ENCODE assay signal across 19 cellular contexts in genomic region chr4:112840619-112841018, GRCh38.
DNase-seq lines count a peak whose midpoint lies in the region; ATAC-seq, FAIRE-seq and TF ChIP-seq lines count a peak whose summit lies in the region.
"Had no signal": no experiment of that assay in that cellular context is flagged by ENCODE, and none has a peak within 500 bp of the region (broad histone marks: within the 10 kb centered on the region; RNA-seq: fewer than 3 reads in every experiment).

No MANE protein-coding gene starts in this region.

- H3K4me3 Mint-ChIP-seq in HFFc6: no peak overlapping the region
- no peak overlapping the region for H3K4me3 Mint-ChIP-seq in stimulated activated naive B cell treated with anti-CD40 and anti-IgM and Interleukin-4, amounts not matched to agents 10 μg/mL and 1 μg/mL and 100 μg/mL, for 72 hours
- H3K4me3 Mint-ChIP-seq: CD4-positive, CD25-positive, alpha-beta regulatory T cell; CD8-positive, alpha-beta memory T cell had no signal

- H2AK5ac ChIP-seq in mesenchymal stem cell (ENCODE audit: low read length, severe bottlenecking): no peak overlapping the region

- H3K36me3 ChIP-seq in K562 (ENCODE audit: control insufficient read depth, insufficient read depth, low read length) (no peaks in the 10 kb centered on the region), mesenchymal stem cell (ENCODE audit: control insufficient read depth in 1 of 2, insufficient read depth in 2 of 2, low read depth in 1 of 2, low read length in 2 of 2) (no peaks in the 10 kb centered on the region), kidney (ENCODE audit: control insufficient read depth in 1 of 2, insufficient read depth in 2 of 2, low read length in 2 of 2) (no peaks in the 10 kb centered on the region)
- H3K36me3 ChIP-seq in effector memory CD4-positive, alpha-beta T cell (ENCODE audit: control insufficient read depth, insufficient read depth, low read length): no peaks in the 10 kb centered on the region
- H3K36me3 ChIP-seq: BE2C had no signal

- no peak for DNase-seq in HFFc6
- DNase-seq in K562 (ENCODE audit: extremely low read depth in 1 of 4, low spot score in 3 of 4): no peak
- DNase-seq in mesenchymal stem cell: no peak
- DNase-seq in kidney: no peak
- no peak for DNase-seq in effector memory CD4-positive, alpha-beta T cell
- no peak for DNase-seq in stimulated activated naive B cell treated with anti-CD40 and anti-IgM and Interleukin-4, amounts not matched to agents 10 μg/mL and 1 μg/mL and 100 μg/mL, for 72 hours
- DNase-seq: BE2C; C1 segment of cervical spinal cord; CD4-positive, CD25-positive, alpha-beta regulatory T cell; CD8-positive, alpha-beta memory T cell; COR-L47; DMS 273 treated with DMSO at 0.1 percent for 48 hours; DMS53; DND-41; KBM-7 had no signal

- H3K4me1 Mint-ChIP-seq in HFFc6 (ENCODE audit: low read depth): peaks cover 19% of the 10 kb centered on the region; the same call in 1 of the 2 replicates
- no peaks in the 10 kb centered on the region for H3K4me1 Mint-ChIP-seq in stimulated activated naive B cell treated with anti-CD40 and anti-IgM and Interleukin-4, amounts not matched to agents 10 μg/mL and 1 μg/mL and 100 μg/mL, for 72 hours
- H3K4me1 Mint-ChIP-seq: CD4-positive, CD25-positive, alpha-beta regulatory T cell; CD8-positive, alpha-beta memory T cell had no signal

- H2BK120ac ChIP-seq in mesenchymal stem cell (ENCODE audit: low read depth, low read length): no peak overlapping the region

- H3K18ac ChIP-seq in mesenchymal stem cell (ENCODE audit: low read depth in 1 of 2, low read length in 2 of 2): no peak overlapping the region

- H3K27me3 ChIP-seq in K562 (ENCODE audit: control insufficient read depth in 2 of 2, insufficient read depth in 2 of 2, low read length in 2 of 2) (no peaks in the 10 kb centered on the region), mesenchymal stem cell (ENCODE audit: control insufficient read depth in 1 of 2, insufficient read depth in 1 of 2, low read length in 2 of 2) (no peaks in the 10 kb centered on the region)
- H3K27me3 ChIP-seq in effector memory CD4-positive, alpha-beta T cell (replicated peaks; ENCODE audit: control insufficient read depth, insufficient read depth, low read length, poor library complexity, severe bottlenecking): no peaks in the 10 kb centered on the region
- H3K27me3 ChIP-seq: BE2C had no signal

- TF ChIP-seq EP300 in K562 (IDR thresholded peaks at IDR 0.05; ENCODE audit: low read length): no peak

- H3K23ac ChIP-seq in mesenchymal stem cell (ENCODE audit: low read length in 2 of 2): no peak overlapping the region

- H3K27ac Mint-ChIP-seq in HFFc6: peak overlapping the region; percentile 88; the same call in 1 of the 2 replicates
- H3K27ac Mint-ChIP-seq in stimulated activated naive B cell treated with anti-CD40 and anti-IgM and Interleukin-4, amounts not matched to agents 10 μg/mL and 1 μg/mL and 100 μg/mL, for 72 hours: no peak overlapping the region
- H3K27ac Mint-ChIP-seq: CD4-positive, CD25-positive, alpha-beta regulatory T cell; CD8-positive, alpha-beta memory T cell had no signal

- peaks cover 10% of the 10 kb centered on the region for H3K9me3 Mint-ChIP-seq in HFFc6
- H3K9me3 Mint-ChIP-seq in stimulated activated naive B cell treated with anti-CD40 and anti-IgM and Interleukin-4, amounts not matched to agents 10 μg/mL and 1 μg/mL and 100 μg/mL, for 72 hours: peaks cover 8 to 9% of the 10 kb centered on the region in 2 donors

- no peaks in the 10 kb centered on the region for H3K4me1 ChIP-seq in K562 (replicated peaks in 1 of 2; ENCODE audit: control insufficient read depth in 2 of 2, insufficient read depth in 2 of 2, low read length in 2 of 2)
- no peaks in the 10 kb centered on the region for H3K4me1 ChIP-seq in mesenchymal stem cell (ENCODE audit: control insufficient read depth, insufficient read depth, low read depth, low read length)
- H3K4me1 ChIP-seq in kidney (ENCODE audit: control insufficient read depth in 1 of 2, insufficient read depth in 1 of 2, low read depth in 1 of 2, low read length in 2 of 2): no peaks in the 10 kb centered on the region
- H3K4me1 ChIP-seq in effector memory CD4-positive, alpha-beta T cell (ENCODE audit: control insufficient read depth, insufficient read depth, low read length, poor library complexity, severe bottlenecking): no peaks in the 10 kb centered on the region
- H3K4me1 ChIP-seq: BE2C had no signal

- no peak overlapping the region for H3K4me2 ChIP-seq in K562 (ENCODE audit: insufficient read depth, low read length)
- no peak overlapping the region for H3K4me2 ChIP-seq in mesenchymal stem cell (ENCODE audit: low read length, poor library complexity, severe bottlenecking)

- no peaks in the 10 kb centered on the region for H3K9me3 ChIP-seq in K562 (replicated peaks; ENCODE audit: control insufficient read depth, insufficient read depth, low read depth, low read length)
- H3K9me3 ChIP-seq in mesenchymal stem cell (ENCODE audit: control insufficient read depth, low read length): peaks cover 3% of the 10 kb centered on the region
- H3K9me3 ChIP-seq in kidney (ENCODE audit: control insufficient read depth in 1 of 2, low read length in 2 of 2): no peaks in the 10 kb centered on the region
- H3K9me3 ChIP-seq in effector memory CD4-positive, alpha-beta T cell (ENCODE audit: control insufficient read depth, low read length): no peaks in the 10 kb centered on the region
- H3K9me3 ChIP-seq: BE2C had no signal

- H3K27ac ChIP-seq in K562 (ENCODE audit: extremely low read depth, low read depth, low read length) (no peak overlapping the region), mesenchymal stem cell (ENCODE audit: low read length, poor library complexity, severe bottlenecking) (no peak overlapping the region), kidney (ENCODE audit: low read depth in 2 of 2, low read length in 2 of 2) (no peak overlapping the region)
- H3K27ac ChIP-seq in effector memory CD4-positive, alpha-beta T cell (ENCODE audit: insufficient read depth, low read length, poor library complexity, severe bottlenecking): no peak overlapping the region

- TF ChIP-seq RAD21 in K562 (CRISPR knock-in tag; conservative IDR thresholded peaks at IDR 0.05 in 1 of 2, IDR thresholded peaks at IDR 0.05 in 1 of 2): no peak

- peaks cover 7% of the 10 kb centered on the region for H3K79me1 ChIP-seq in mesenchymal stem cell (replicated peaks; ENCODE audit: low read length, poor library complexity, severe bottlenecking)

- no peak for FAIRE-seq in K562 (lab: Jason Lieb, UNC)
- no peak for FAIRE-seq in kidney (lab: Jason Lieb, UNC)
- FAIRE-seq: A204.1, GM12878, HTR-8/SVneo had no signal

- BruUV-seq in K562 (replicated peaks; lab: Mats Ljungman, UMichigan): no TSS peak

- TF ChIP-seq CTCF in HFFc6 (IDR thresholded peaks at IDR 0.05) (no peak), K562 (IDR thresholded peaks at IDR 0.05 in 2 of 3, conservative IDR thresholded peaks at IDR 0.05 in 1 of 3; ENCODE audit: insufficient read depth in 2 of 3, low read depth in 1 of 3, low read length in 3 of 3) (no peak), kidney (IDR thresholded peaks at IDR 0.05; ENCODE audit: borderline replicate concordance, extremely low read depth, insufficient read depth) (no peak)

- CTCF ChIA-PET in K562 (lab: Yijun Ruan, JAX; ENCODE audit: low intra/inter-chr PET ratio): no interaction called here

- no peak overlapping the region for H4K91ac ChIP-seq in mesenchymal stem cell (ENCODE audit: low read length)

- in situ Hi-C loops in K562 (cut with MboI): no loop called here

- H3K9ac ChIP-seq in K562 (ENCODE audit: insufficient read depth in 1 of 2, low read depth in 2 of 2, low read length in 2 of 2) (no peak overlapping the region), mesenchymal stem cell (ENCODE audit: low read length) (peak overlapping the region; percentile 65), kidney (ENCODE audit: low read length in 2 of 2) (no peak overlapping the region)

- no peak overlapping the region for H4K8ac ChIP-seq in mesenchymal stem cell (ENCODE audit: low read length)

- H3K27me3 Mint-ChIP-seq in HFFc6 (ENCODE audit: insufficient read depth): no peaks in the 10 kb centered on the region
- H3K27me3 Mint-ChIP-seq in stimulated activated naive B cell treated with anti-CD40 and anti-IgM and Interleukin-4, amounts not matched to agents 10 μg/mL and 1 μg/mL and 100 μg/mL, for 72 hours: peaks cover 0 to 6% of the 10 kb centered on the region in 2 donors

- intact Hi-C loops in K562 (cut with micrococcal nuclease): no loop called here
- intact Hi-C loops in kidney (cut with DNase I): no loop called here

- H3K4me3 ChIP-seq in K562 (no peak overlapping the region), mesenchymal stem cell (ENCODE audit: insufficient read depth in 1 of 2, low read depth in 1 of 2, low read length in 2 of 2) (no peak overlapping the region), kidney (ENCODE audit: low read length in 2 of 2) (no peak overlapping the region)
- H3K4me3 ChIP-seq in effector memory CD4-positive, alpha-beta T cell (ENCODE audit: insufficient read depth, low read depth, low read length, poor library complexity, severe bottlenecking): no peak overlapping the region
- H3K4me3 ChIP-seq: GM12878 had no signal

- H3K14ac ChIP-seq in mesenchymal stem cell (ENCODE audit: low read length in 2 of 2): no peak overlapping the region

- H3K9me1 ChIP-seq in K562 (ENCODE audit: control insufficient read depth, insufficient read depth, low read length): no peaks in the 10 kb centered on the region

- no peak overlapping the region for H2BK5ac ChIP-seq in mesenchymal stem cell (ENCODE audit: low read depth, low read length, poor library complexity, severe bottlenecking)

- no peaks in the 10 kb centered on the region for H3K36me3 Mint-ChIP-seq in HFFc6 (ENCODE audit: low read depth)
- peaks cover 0 to 2% of the 10 kb centered on the region in 2 donors for H3K36me3 Mint-ChIP-seq in stimulated activated naive B cell treated with anti-CD40 and anti-IgM and Interleukin-4, amounts not matched to agents 10 μg/mL and 1 μg/mL and 100 μg/mL, for 72 hours
- H3K36me3 Mint-ChIP-seq: CD4-positive, CD25-positive, alpha-beta regulatory T cell; CD8-positive, alpha-beta memory T cell had no signal

- ATAC-seq in K562 (no peak), GM19452 (IDR thresholded peaks at IDR 0.05; ENCODE audit: unreplicated experiment) (no peak)
- ATAC-seq in stimulated activated naive B cell treated with anti-CD40 and anti-IgM and Interleukin-4, amounts not matched to agents 10 μg/mL and 1 μg/mL and 100 μg/mL, for 72 hours (replicated peaks): no peak

- no peaks in the 10 kb centered on the region for H4K20me1 ChIP-seq in K562 (replicated peaks; ENCODE audit: control insufficient read depth, insufficient read depth, low read length)

- H3K79me2 ChIP-seq in K562 (ENCODE audit: control insufficient read depth, insufficient read depth, low read length): no peaks in the 10 kb centered on the region

- WGBS in K562 (ENCODE audit: insufficient coverage, low coverage, missing lambda C conversion rate): 0% methylated on average over 1 of the region's 1 CpG
- WGBS in mesenchymal stem cell: no CpG with 5 or more reads among the region's 1 CpG

- no peak overlapping the region for H2BK12ac ChIP-seq in mesenchymal stem cell (ENCODE audit: low read length in 2 of 2)

- TF ChIP-seq POLR2A in K562 (conservative IDR thresholded peaks at IDR 0.05): no peak

- H2BK15ac ChIP-seq in mesenchymal stem cell (ENCODE audit: low read depth, poor library complexity, severe bottlenecking): no peak overlapping the region

- no peak overlapping the region for H3K4ac ChIP-seq in mesenchymal stem cell (ENCODE audit: low read depth in 1 of 2, low read length in 2 of 2)

- POLR2A ChIA-PET in K562 (lab: Yijun Ruan, JAX): no interaction called here

- no peak overlapping the region for H2AFZ ChIP-seq in K562 (ENCODE audit: low read depth, low read length)
- no peak overlapping the region for H2AFZ ChIP-seq in mesenchymal stem cell (ENCODE audit: low read depth, low read length)
